ENCODE assay signal across 1 cellular context in the genomic region with DNA sequence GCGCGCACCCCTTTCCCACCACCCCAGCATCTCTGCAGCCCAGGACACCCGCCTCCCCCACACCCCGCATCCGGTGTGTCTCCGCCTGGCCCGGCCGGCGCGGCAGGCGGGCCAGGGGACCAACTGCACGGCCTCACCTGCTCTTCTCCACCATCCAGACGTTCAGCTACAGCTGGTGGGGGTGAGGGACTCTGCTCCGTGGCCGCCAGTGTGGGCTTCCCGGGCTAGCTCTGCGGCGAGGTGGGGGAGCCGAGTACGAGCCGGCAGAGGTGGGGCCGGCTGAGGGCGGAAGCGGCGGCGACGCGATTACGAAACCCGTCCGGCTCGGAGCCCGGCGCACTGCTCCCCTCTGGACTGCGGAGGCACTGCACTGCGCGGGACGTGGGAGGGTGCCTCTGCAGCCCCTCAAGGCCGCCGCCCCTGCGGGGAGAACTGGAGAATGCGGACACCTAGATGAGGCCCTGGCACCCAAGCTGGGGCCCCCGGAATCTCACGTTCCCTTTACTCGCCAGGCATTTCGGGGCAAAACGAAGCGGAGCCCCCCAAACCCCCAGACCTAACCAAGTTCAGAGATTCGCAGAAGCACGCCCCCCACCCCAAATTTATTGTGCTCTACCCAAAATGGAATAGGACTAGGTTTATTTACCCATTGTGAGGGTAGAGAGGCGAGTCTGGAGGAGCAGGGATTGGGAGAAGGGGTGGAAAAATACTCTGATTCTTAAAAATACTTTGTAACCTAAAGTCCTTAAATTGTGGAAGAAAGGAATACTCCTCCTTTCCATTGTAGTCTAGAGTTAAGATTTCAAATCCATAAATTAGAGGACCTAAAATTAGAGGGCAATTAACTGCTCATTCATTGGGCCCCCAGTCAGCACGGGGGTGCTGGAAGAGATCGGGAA.
TF ChIP-seq lines count a peak whose summit lies in the region.

A gene with protein sequence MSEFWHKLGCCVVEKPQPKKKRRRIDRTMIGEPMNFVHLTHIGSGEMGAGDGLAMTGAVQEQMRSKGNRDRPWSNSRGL (minus strand): TSS at position 281 of the 899 bp plus-strand sequence. CDS start 3,892 bp downstream, outside the sequence.

TF ChIP-seq in K562, 482 proteins besides CTCF, POLR2A, EP300 and RAD21 (continued from another document and continues in another):
- TF ChIP-seq, protein P1, sequence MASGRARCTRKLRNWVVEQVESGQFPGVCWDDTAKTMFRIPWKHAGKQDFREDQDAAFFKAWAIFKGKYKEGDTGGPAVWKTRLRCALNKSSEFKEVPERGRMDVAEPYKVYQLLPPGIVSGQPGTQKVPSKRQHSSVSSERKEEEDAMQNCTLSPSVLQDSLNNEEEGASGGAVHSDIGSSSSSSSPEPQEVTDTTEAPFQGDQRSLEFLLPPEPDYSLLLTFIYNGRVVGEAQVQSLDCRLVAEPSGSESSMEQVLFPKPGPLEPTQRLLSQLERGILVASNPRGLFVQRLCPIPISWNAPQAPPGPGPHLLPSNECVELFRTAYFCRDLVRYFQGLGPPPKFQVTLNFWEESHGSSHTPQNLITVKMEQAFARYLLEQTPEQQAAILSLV (tag; IDR thresholded peaks at IDR 0.05): peak; percentile 97
- peak; percentile 91 for TF ChIP-seq CCNT2 (IDR thresholded peaks at IDR 0.05; ENCODE audit: borderline replicate concordance, extremely low read depth, insufficient read length, low read depth, low read length)
- peak; percentile 60 for TF ChIP-seq SP1 (CRISPR knock-in tag; IDR thresholded peaks at IDR 0.05)
- TF ChIP-seq RFX5 (IDR thresholded peaks at IDR 0.05; ENCODE audit: low read depth, low read length): no peak
- TF ChIP-seq NONO (IDR thresholded peaks at IDR 0.05; ENCODE audit: low read depth in 2 of 2, low read length in 1 of 2): 0 out of 4 replicates have a peak, but pooled peaks of 1 of the 2 experiments have one; percentile 17
- TF ChIP-seq ATF7 (IDR thresholded peaks at IDR 0.05): peak; percentile 86
- TF ChIP-seq FOXA1 (IDR thresholded peaks at IDR 0.05; ENCODE audit: borderline replicate concordance): no peak
- peak; percentile 36; the same call in 1 of the 2 replicates for TF ChIP-seq ZNF134 (CRISPR knock-in tag; conservative IDR thresholded peaks at IDR 0.05)
- TF ChIP-seq, protein P2, sequence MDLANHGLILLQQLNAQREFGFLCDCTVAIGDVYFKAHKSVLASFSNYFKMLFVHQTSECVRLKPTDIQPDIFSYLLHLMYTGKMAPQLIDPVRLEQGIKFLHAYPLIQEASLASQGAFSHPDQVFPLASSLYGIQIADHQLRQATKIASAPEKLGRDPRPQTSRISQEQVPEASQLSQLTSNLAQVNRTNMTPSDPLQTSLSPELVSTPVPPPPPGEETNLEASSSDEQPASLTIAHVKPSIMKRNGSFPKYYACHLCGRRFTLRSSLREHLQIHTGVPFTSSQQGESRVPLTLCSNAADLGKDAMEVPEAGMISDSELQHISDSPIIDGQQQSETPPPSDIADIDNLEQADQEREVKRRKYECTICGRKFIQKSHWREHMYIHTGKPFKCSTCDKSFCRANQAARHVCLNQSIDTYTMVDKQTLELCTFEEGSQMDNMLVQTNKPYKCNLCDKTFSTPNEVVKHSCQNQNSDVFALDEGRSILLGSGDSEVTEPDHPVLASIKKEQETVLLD (IDR thresholded peaks at IDR 0.05): peak; percentile 21; the same call in 1 of the 2 replicates
- peak; percentile 80; the same call in 1 of the 2 replicates for TF ChIP-seq MTA3 (IDR thresholded peaks at IDR 0.05; ENCODE audit: borderline replicate concordance)
- TF ChIP-seq NCOA4 (IDR thresholded peaks at IDR 0.05; ENCODE audit: partially characterized antibody): no peak
- TF ChIP-seq, protein P3, sequence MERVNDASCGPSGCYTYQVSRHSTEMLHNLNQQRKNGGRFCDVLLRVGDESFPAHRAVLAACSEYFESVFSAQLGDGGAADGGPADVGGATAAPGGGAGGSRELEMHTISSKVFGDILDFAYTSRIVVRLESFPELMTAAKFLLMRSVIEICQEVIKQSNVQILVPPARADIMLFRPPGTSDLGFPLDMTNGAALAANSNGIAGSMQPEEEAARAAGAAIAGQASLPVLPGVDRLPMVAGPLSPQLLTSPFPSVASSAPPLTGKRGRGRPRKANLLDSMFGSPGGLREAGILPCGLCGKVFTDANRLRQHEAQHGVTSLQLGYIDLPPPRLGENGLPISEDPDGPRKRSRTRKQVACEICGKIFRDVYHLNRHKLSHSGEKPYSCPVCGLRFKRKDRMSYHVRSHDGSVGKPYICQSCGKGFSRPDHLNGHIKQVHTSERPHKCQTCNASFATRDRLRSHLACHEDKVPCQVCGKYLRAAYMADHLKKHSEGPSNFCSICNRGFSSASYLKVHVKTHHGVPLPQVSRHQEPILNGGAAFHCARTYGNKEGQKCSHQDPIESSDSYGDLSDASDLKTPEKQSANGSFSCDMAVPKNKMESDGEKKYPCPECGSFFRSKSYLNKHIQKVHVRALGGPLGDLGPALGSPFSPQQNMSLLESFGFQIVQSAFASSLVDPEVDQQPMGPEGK (CRISPR knock-in tag; IDR thresholded peaks at IDR 0.05; ENCODE audit: borderline replicate concordance): no peak; the same call in 1 of the 2 replicates
- no peak for TF ChIP-seq FOS (IDR thresholded peaks at IDR 0.05; ENCODE audit: extremely low read depth, insufficient read length)
- peak; percentile 66; the same call in 1 of the 2 replicates for TF ChIP-seq SMAD3 (CRISPR knock-in tag; conservative IDR thresholded peaks at IDR 0.05)
- TF ChIP-seq BMI1 (IDR thresholded peaks at IDR 0.05; ENCODE audit: low read length): no peak
- no peak; the same call in 1 of the 2 replicates for TF ChIP-seq CBFA2T2 (conservative IDR thresholded peaks at IDR 0.05)
- no peak for TF ChIP-seq CC2D1A (IDR thresholded peaks at IDR 0.05)
- 0 out of 2 replicates have a peak, but pooled peaks have one; percentile 40 for TF ChIP-seq LCOR (CRISPR knock-in tag; IDR thresholded peaks at IDR 0.05)
- TF ChIP-seq, protein P4, sequence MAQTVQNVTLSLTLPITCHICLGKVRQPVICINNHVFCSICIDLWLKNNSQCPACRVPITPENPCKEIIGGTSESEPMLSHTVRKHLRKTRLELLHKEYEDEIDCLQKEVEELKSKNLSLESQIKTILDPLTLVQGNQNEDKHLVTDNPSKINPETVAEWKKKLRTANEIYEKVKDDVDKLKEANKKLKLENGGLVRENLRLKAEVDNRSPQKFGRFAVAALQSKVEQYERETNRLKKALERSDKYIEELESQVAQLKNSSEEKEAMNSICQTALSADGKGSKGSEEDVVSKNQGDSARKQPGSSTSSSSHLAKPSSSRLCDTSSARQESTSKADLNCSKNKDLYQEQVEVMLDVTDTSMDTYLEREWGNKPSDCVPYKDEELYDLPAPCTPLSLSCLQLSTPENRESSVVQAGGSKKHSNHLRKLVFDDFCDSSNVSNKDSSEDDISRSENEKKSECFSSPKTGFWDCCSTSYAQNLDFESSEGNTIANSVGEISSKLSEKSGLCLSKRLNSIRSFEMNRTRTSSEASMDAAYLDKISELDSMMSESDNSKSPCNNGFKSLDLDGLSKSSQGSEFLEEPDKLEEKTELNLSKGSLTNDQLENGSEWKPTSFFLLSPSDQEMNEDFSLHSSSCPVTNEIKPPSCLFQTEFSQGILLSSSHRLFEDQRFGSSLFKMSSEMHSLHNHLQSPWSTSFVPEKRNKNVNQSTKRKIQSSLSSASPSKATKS (CRISPR knock-in tag; IDR thresholded peaks at IDR 0.05): no peak
- TF ChIP-seq, protein P5, sequence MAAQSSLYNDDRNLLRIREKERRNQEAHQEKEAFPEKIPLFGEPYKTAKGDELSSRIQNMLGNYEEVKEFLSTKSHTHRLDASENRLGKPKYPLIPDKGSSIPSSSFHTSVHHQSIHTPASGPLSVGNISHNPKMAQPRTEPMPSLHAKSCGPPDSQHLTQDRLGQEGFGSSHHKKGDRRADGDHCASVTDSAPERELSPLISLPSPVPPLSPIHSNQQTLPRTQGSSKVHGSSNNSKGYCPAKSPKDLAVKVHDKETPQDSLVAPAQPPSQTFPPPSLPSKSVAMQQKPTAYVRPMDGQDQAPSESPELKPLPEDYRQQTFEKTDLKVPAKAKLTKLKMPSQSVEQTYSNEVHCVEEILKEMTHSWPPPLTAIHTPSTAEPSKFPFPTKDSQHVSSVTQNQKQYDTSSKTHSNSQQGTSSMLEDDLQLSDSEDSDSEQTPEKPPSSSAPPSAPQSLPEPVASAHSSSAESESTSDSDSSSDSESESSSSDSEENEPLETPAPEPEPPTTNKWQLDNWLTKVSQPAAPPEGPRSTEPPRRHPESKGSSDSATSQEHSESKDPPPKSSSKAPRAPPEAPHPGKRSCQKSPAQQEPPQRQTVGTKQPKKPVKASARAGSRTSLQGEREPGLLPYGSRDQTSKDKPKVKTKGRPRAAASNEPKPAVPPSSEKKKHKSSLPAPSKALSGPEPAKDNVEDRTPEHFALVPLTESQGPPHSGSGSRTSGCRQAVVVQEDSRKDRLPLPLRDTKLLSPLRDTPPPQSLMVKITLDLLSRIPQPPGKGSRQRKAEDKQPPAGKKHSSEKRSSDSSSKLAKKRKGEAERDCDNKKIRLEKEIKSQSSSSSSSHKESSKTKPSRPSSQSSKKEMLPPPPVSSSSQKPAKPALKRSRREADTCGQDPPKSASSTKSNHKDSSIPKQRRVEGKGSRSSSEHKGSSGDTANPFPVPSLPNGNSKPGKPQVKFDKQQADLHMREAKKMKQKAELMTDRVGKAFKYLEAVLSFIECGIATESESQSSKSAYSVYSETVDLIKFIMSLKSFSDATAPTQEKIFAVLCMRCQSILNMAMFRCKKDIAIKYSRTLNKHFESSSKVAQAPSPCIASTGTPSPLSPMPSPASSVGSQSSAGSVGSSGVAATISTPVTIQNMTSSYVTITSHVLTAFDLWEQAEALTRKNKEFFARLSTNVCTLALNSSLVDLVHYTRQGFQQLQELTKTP (IDR thresholded peaks at IDR 0.05; ENCODE audit: low read depth in 1 of 2, partially characterized antibody in 2 of 2): peak in 1 of 2 experiments; percentile 13
- TF ChIP-seq ZNF133 (CRISPR knock-in tag; IDR thresholded peaks at IDR 0.05): no peak
- peak; percentile 83 for TF ChIP-seq TAF9B (IDR thresholded peaks at IDR 0.05; ENCODE audit: partially characterized antibody)
- TF ChIP-seq MYNN (IDR thresholded peaks at IDR 0.05): no peak
- no peak for TF ChIP-seq MYNN (CRISPR knock-in tag; IDR thresholded peaks at IDR 0.05)
- TF ChIP-seq ZNF263 (CRISPR knock-in tag; IDR thresholded peaks at IDR 0.05; ENCODE audit: borderline replicate concordance): 0 out of 2 replicates have a peak, but pooled peaks have one; percentile 17
- TF ChIP-seq LARP7 (IDR thresholded peaks at IDR 0.05): no peak
- TF ChIP-seq MXI1 (IDR thresholded peaks at IDR 0.05; ENCODE audit: low read depth, low read length): peak; percentile 47
- TF ChIP-seq PHF20 (IDR thresholded peaks at IDR 0.05; ENCODE audit: partially characterized antibody): peak; percentile 20
- TF ChIP-seq KAT2B (IDR thresholded peaks at IDR 0.05; ENCODE audit: low read depth, low read length): no peak
- 0 out of 4 replicates have a peak, but pooled peaks of 1 of the 2 experiments have one; percentile 12 for TF ChIP-seq SRF (CRISPR knock-in tag; IDR thresholded peaks at IDR 0.05)
- peak; percentile 97 for TF ChIP-seq RBFOX2 (IDR thresholded peaks at IDR 0.05; ENCODE audit: low read depth, low read length)
- peak; percentile 56; the same call in 1 of the 2 replicates for TF ChIP-seq BCOR (IDR thresholded peaks at IDR 0.05)
- no peak for TF ChIP-seq ZNF707 (CRISPR knock-in tag; conservative IDR thresholded peaks at IDR 0.05)
- TF ChIP-seq ZNF143 (CRISPR knock-in tag; IDR thresholded peaks at IDR 0.05): peak; percentile 41; the same call in 1 of the 2 replicates
- peak; percentile 82 for TF ChIP-seq JUND (IDR thresholded peaks at IDR 0.05; ENCODE audit: borderline replicate concordance, low read depth, low read length)
- peak; percentile 44; the same call in 1 of the 3 replicates for TF ChIP-seq JUND (tag; IDR thresholded peaks at IDR 0.05; ENCODE audit: borderline replicate concordance, low read depth, low read length)
- TF ChIP-seq, protein P6, sequence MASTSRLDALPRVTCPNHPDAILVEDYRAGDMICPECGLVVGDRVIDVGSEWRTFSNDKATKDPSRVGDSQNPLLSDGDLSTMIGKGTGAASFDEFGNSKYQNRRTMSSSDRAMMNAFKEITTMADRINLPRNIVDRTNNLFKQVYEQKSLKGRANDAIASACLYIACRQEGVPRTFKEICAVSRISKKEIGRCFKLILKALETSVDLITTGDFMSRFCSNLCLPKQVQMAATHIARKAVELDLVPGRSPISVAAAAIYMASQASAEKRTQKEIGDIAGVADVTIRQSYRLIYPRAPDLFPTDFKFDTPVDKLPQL (IDR thresholded peaks at IDR 0.05; ENCODE audit: extremely low read depth, insufficient read length): no peak
- no peak; the same call in 1 of the 2 replicates for TF ChIP-seq SNIP1 (IDR thresholded peaks at IDR 0.05; ENCODE audit: low read depth)
- peak; percentile 72 for TF ChIP-seq ZFX (CRISPR knock-in tag; IDR thresholded peaks at IDR 0.05)
- no peak for TF ChIP-seq CBX2 (IDR thresholded peaks at IDR 0.05; ENCODE audit: insufficient read depth, low read length, poor library complexity, severe bottlenecking)
- no peak for TF ChIP-seq HDGF (IDR thresholded peaks at IDR 0.05)
- TF ChIP-seq PRMT5 (CRISPR knock-in tag; IDR thresholded peaks at IDR 0.05): no peak
- TF ChIP-seq NBN (IDR thresholded peaks at IDR 0.05; ENCODE audit: low read depth): peak; percentile 92; the same call in 1 of the 2 replicates
- no peak for TF ChIP-seq THRAP3 (IDR thresholded peaks at IDR 0.05; ENCODE audit: borderline replicate concordance)
- TF ChIP-seq, protein P7, sequence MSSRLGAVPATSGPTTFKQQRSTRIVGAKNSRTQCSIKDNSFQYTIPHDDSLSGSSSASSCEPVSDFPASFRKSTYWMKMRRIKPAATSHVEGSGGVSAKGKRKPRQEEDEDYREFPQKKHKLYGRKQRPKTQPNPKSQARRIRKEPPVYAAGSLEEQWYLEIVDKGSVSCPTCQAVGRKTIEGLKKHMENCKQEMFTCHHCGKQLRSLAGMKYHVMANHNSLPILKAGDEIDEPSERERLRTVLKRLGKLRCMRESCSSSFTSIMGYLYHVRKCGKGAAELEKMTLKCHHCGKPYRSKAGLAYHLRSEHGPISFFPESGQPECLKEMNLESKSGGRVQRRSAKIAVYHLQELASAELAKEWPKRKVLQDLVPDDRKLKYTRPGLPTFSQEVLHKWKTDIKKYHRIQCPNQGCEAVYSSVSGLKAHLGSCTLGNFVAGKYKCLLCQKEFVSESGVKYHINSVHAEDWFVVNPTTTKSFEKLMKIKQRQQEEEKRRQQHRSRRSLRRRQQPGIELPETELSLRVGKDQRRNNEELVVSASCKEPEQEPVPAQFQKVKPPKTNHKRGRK (tag; IDR thresholded peaks at IDR 0.05): no peak
- no peak for TF ChIP-seq PCBP2 (IDR thresholded peaks at IDR 0.05; ENCODE audit: low read depth, low read length, poor library complexity, severe bottlenecking)
- no peak for TF ChIP-seq GATAD2B (IDR thresholded peaks at IDR 0.05; ENCODE audit: borderline replicate concordance)
- TF ChIP-seq ZNF239 (CRISPR knock-in tag; IDR thresholded peaks at IDR 0.05): no peak
- TF ChIP-seq CREBBP (IDR thresholded peaks at IDR 0.05; ENCODE audit: low read depth, low read length): no peak
- TF ChIP-seq SPI1 (IDR thresholded peaks at IDR 0.05; ENCODE audit: borderline replicate concordance, low read depth, low read length): peak; percentile 63; the same call in 1 of the 2 replicates
- TF ChIP-seq TAF7 (tag; IDR thresholded peaks at IDR 0.05): no peak
- no peak for TF ChIP-seq HNRNPH1 (optimal IDR thresholded peaks at IDR 0.05; ENCODE audit: low read depth, low read length)
- no peak for TF ChIP-seq RBM39 (optimal IDR thresholded peaks at IDR 0.05; ENCODE audit: low read depth, low read length)
- peak; percentile 41; the same call in 1 of the 2 replicates for TF ChIP-seq DMBX1 (CRISPR knock-in tag; IDR thresholded peaks at IDR 0.05; ENCODE audit: borderline replicate concordance)
- peak; percentile 88 for TF ChIP-seq HMGN3 (IDR thresholded peaks at IDR 0.05; ENCODE audit: borderline replicate concordance, extremely low read depth, insufficient read length, low read depth, low read length)
- TF ChIP-seq RAD51 (IDR thresholded peaks at IDR 0.05; ENCODE audit: borderline replicate concordance, low read depth): no peak
